20 cellular contexts compared by ENCODE assay signal in genomic region chr19:30781519-30781918, GRCh38.
DNase-seq lines count a peak whose midpoint lies in the region; ATAC-seq and TF ChIP-seq lines count a peak whose summit lies in the region.
"Had no signal": no experiment of that assay in that cellular context is flagged by ENCODE, and none has a peak within 500 bp of the region (broad histone marks: within the 10 kb centered on the region; RNA-seq: fewer than 3 reads in every experiment).

No MANE protein-coding gene starts in this region.

- intact Hi-C loops in A673 (cut with micrococcal nuclease; ENCODE audit: unreplicated experiment): loop anchor here (5.0 to 10.0 kb wide), 4 partner anchors 94 to 563 kb away; partner anchors contain the start of gene TSHZ3

- H3K27me3 ChIP-seq in A673 (replicated peaks; ENCODE audit: insufficient read depth, low read depth, low read length, poor library complexity) (no peaks in the 10 kb centered on the region), lung (ENCODE audit: control insufficient read depth, insufficient read depth) (no peaks in the 10 kb centered on the region)

- H3K27me3 Mint-ChIP-seq in stimulated activated naive B cell treated with anti-CD40 and anti-IgM and Interleukin-4, amounts not matched to agents 10 μg/mL and 1 μg/mL and 100 μg/mL, for 72 hours: peaks cover 0 to 7% of the 10 kb centered on the region in 2 donors
- H3K27me3 Mint-ChIP-seq: B cell had no signal

- peak; percentile 72 for DNase-seq in A673 (ENCODE audit: low spot score)
- peak; percentile 50 for DNase-seq in AG10803 (ENCODE audit: low read depth)
- DNase-seq in fibroblast of mammary gland (ENCODE audit: low read depth): peak; percentile 47
- DNase-seq in lung (ENCODE audit: low spot score): peak; percentile 27
- no peak for DNase-seq in activated gamma-delta T cell (lab: John Stamatoyannopoulos, UW)
- no peak for DNase-seq in stimulated activated naive B cell treated with anti-CD40 and anti-IgM and Interleukin-4, amounts not matched to agents 10 μg/mL and 1 μg/mL and 100 μg/mL, for 72 hours
- DNase-seq: ACHN, DND-41, HFFc6, MV-4-11, NCI-H1694 treated with DMSO at 0.1 percent for 48 hours, NCI-H2107, NCI-H524, NCI-H82, OCI-M1, SHP77 treated with DMSO at 0.1 percent for 48 hours had no signal

- no peaks in the 10 kb centered on the region for H3K9me3 ChIP-seq in A673 (ENCODE audit: low read depth, low read length, poor library complexity, severe bottlenecking)
- H3K9me3 ChIP-seq in lung (ENCODE audit: control insufficient read depth in 2 of 2, insufficient read depth in 1 of 2, low read length in 1 of 2): peaks cover 0 to 6% of the 10 kb centered on the region in 2 donors

- 83 to 88% methylated on average over 10 of the region's 10 CpGs for WGBS in lung, 2 donors

- H3K4me1 Mint-ChIP-seq in stimulated activated naive B cell treated with anti-CD40 and anti-IgM and Interleukin-4, amounts not matched to agents 10 μg/mL and 1 μg/mL and 100 μg/mL, for 72 hours: no peaks in the 10 kb centered on the region
- H3K4me1 Mint-ChIP-seq: B cell had no signal

- H3K4me3 ChIP-seq in A673 (ENCODE audit: low read depth, low read length, poor library complexity, severe bottlenecking) (no peak overlapping the region), AG10803 (ENCODE audit: low read length) (no peak overlapping the region), fibroblast of mammary gland (ENCODE audit: control insufficient read depth, low read depth, low read length) (no peak overlapping the region), lung (no peak overlapping the region)

- no peaks in the 10 kb centered on the region for H3K36me3 Mint-ChIP-seq in stimulated activated naive B cell treated with anti-CD40 and anti-IgM and Interleukin-4, amounts not matched to agents 10 μg/mL and 1 μg/mL and 100 μg/mL, for 72 hours

- H3K27ac Mint-ChIP-seq in stimulated activated naive B cell treated with anti-CD40 and anti-IgM and Interleukin-4, amounts not matched to agents 10 μg/mL and 1 μg/mL and 100 μg/mL, for 72 hours: no peak overlapping the region
- H3K27ac Mint-ChIP-seq: B cell, HFFc6 had no signal

- no TSS peak for BruUV-seq in A673 (replicated peaks; lab: Mats Ljungman, UMichigan)

- H3K9me3 Mint-ChIP-seq in stimulated activated naive B cell treated with anti-CD40 and anti-IgM and Interleukin-4, amounts not matched to agents 10 μg/mL and 1 μg/mL and 100 μg/mL, for 72 hours: no peaks in the 10 kb centered on the region

- H3K4me1 ChIP-seq in A673 (ENCODE audit: insufficient read depth, low read length, poor library complexity, severe bottlenecking) (peaks cover 35% of the 10 kb centered on the region), lung (ENCODE audit: control insufficient read depth in 2 of 2, insufficient read depth in 2 of 2, low read length in 2 of 2) (no peaks in the 10 kb centered on the region)

- H3K36me3 ChIP-seq in A673 (ENCODE audit: insufficient read depth, low read length, poor library complexity, severe bottlenecking) (no peaks in the 10 kb centered on the region), lung (ENCODE audit: control insufficient read depth in 2 of 2, insufficient read depth in 2 of 2, low read length in 2 of 2) (no peaks in the 10 kb centered on the region)

- no peak for TF ChIP-seq CTCF in A673 (conservative IDR thresholded peaks at IDR 0.05; ENCODE audit: low read depth, low read length)
- no peak for TF ChIP-seq CTCF in AG10803 (conservative IDR thresholded peaks at IDR 0.05; ENCODE audit: low read length)
- TF ChIP-seq CTCF in fibroblast of mammary gland (conservative IDR thresholded peaks at IDR 0.05; ENCODE audit: control insufficient read depth, insufficient read depth, low read depth, low read length): no peak
- TF ChIP-seq CTCF in lung (IDR thresholded peaks at IDR 0.05; ENCODE audit: control extremely low read depth, extremely low read depth): no peak

- POLR2A ChIA-PET in A673 (lab: Charles Lee; ENCODE audit: low non-redundant PET): no interaction called here

- no peak for ATAC-seq in lung (ENCODE audit: insufficient read depth, low FRiP score)
- ATAC-seq in HG03442 (IDR thresholded peaks at IDR 0.05; ENCODE audit: unreplicated experiment): no peak
- no peak for ATAC-seq in stimulated activated naive B cell treated with anti-CD40 and anti-IgM and Interleukin-4, amounts not matched to agents 10 μg/mL and 1 μg/mL and 100 μg/mL, for 72 hours (replicated peaks)

- no peak overlapping the region for H3K4me3 Mint-ChIP-seq in stimulated activated naive B cell treated with anti-CD40 and anti-IgM and Interleukin-4, amounts not matched to agents 10 μg/mL and 1 μg/mL and 100 μg/mL, for 72 hours
- H3K4me3 Mint-ChIP-seq: B cell, HFFc6 had no signal

- CTCF ChIA-PET in A673 (lab: Charles Lee): no interaction called here

- H3K27ac ChIP-seq in A673 (ENCODE audit: low read depth, low read length, poor library complexity, severe bottlenecking) (peak overlapping the region; percentile 97), lung (ENCODE audit: low read depth in 1 of 2, low read length in 1 of 2) (no peak overlapping the region)
- H3K27ac ChIP-seq: HL-60, KMS-11 had no signal

Comparison
In these comparisons a context has a peak if more than half of its experiments do, and no peak if none do; other contexts are left out.
1. DNase-seq: peak in A673 (single experiment), AG10803 (single experiment), fibroblast of mammary gland (single experiment) and lung (single experiment); none in activated gamma-delta T cell (single experiment) and stimulated activated naive B cell treated with anti-CD40 and anti-IgM and Interleukin-4, amounts not matched to agents 10 μg/mL and 1 μg/mL and 100 μg/mL, for 72 hours (single experiment).